ENCODE assay signal across 30 cellular contexts in genomic region chr12:117092886-117093285, GRCh38. TPM values are rescaled to one million over a fixed set of nuclear protein-coding genes. Genes with fewer than 3 reads are reported as not detected.
"Had no signal": no experiment of that assay in that cellular context is flagged by ENCODE, and none has a peak within 500 bp of the region (broad histone marks: within the 10 kb centered on the region; RNA-seq: fewer than 3 reads in every experiment).

No MANE protein-coding gene starts in this region.

- H3K27me3 Mint-ChIP-seq: natural killer cell treated with Interleukin-12 subunit alpha and Interleukin-12 subunit beta and Interleukin-15 and Interleukin-18, amount 100 ng/mL, for 72 hours had no signal

- H3K9me3 ChIP-seq: adrenal gland, uterus had no signal

- H3K4me1 ChIP-seq: ascending aorta, psoas muscle, uterus had no signal

- DNase-seq: activated CD4-positive, alpha-beta T cell treated with anti-CD3 and anti-CD28 coated beads for 36 hours; activated CD4-positive, alpha-beta T cell treated with anti-CD3 and anti-CD28 coated beads, Interleukin-2, amount 50 U/mL, for 4 hours; activated CD4-positive, CD25-positive, alpha-beta regulatory T cell; activated naive CD4-positive, alpha-beta T cell treated with Interleukin-2 at 50 U/mL for 16 hours; activated naive CD8-positive, alpha-beta T cell treated with anti-CD3 and anti-CD28 coated beads for 36 hours; activated T-cell treated with anti-CD3 and anti-CD28 coated beads for 4 hours; activated T-cell treated with anti-CD3 and anti-CD28 coated beads, Interleukin-2, amount 50 U/mL, for 72 hours; brain microvascular endothelial cell; caudate nucleus; foreskin fibroblast; head of caudate nucleus; hippocampal formation; immature natural killer cell; mucosa of descending colon; psoas muscle; stimulated activated CD4-positive, alpha-beta T cell treated with anti-CD3 and anti-CD28 coated beads, Interleukin-12 subunit alpha, Interleukin-12 subunit beta, amount 100 ng/mL, for 4 hours; stimulated activated CD4-positive, alpha-beta T cell treated with anti-CD3 and anti-CD28 coated beads, Interleukin-4, amount 100 ng/mL, for 1 hour; stimulated activated naive CD8-positive, alpha-beta T cell treated with anti-CD3 and anti-CD28 coated beads, Interleukin-15, Interleukin-2, amounts not matched to agents 100 U/mL and 50 U/mL, for 24 hours; T-helper 1 cell; uterus had no signal

- H3K36me3 Mint-ChIP-seq: type B pancreatic cell had no signal

- H3K36me3 ChIP-seq: adrenal gland, ascending aorta, brain microvascular endothelial cell, uterus had no signal

- H3K27me3 ChIP-seq: adrenal gland, ascending aorta, uterus had no signal

- H3K27ac Mint-ChIP-seq: activated CD4-positive, alpha-beta T cell treated with anti-CD3 and anti-CD28 coated beads for 36 hours; activated naive CD8-positive, alpha-beta T cell treated with anti-CD3 and anti-CD28 coated beads for 36 hours; activated T-cell treated with anti-CD3 and anti-CD28 coated beads, Interleukin-2, amount 50 U/mL, for 72 hours; natural killer cell treated with Interleukin-12 subunit alpha and Interleukin-12 subunit beta and Interleukin-15 and Interleukin-18, amount 100 ng/mL, for 72 hours; T-helper 2 cell treated with Interferon-gamma antibody and Interleukin-4, amounts not matched to agents 5 μg/mL and 100 μg/mL, for 36 hours; type B pancreatic cell had no signal

- H3K27ac ChIP-seq: adrenal gland, ascending aorta, brain microvascular endothelial cell, psoas muscle had no signal

- ATAC-seq: activated CD4-positive, alpha-beta T cell treated with anti-CD3 and anti-CD28 coated beads for 36 hours; activated T-cell treated with anti-CD3 and anti-CD28 coated beads, Interleukin-2, amount 50 U/mL, for 72 hours; esophagus mucosa; left lobe of liver; mucosa of descending colon; natural killer cell treated with Interleukin-12 subunit alpha and Interleukin-12 subunit beta and Interleukin-15 and Interleukin-18, amount 100 ng/mL, for 72 hours; psoas muscle; stimulated activated naive CD8-positive, alpha-beta T cell treated with anti-CD3 and anti-CD28 coated beads, Interleukin-15, Interleukin-2, amounts not matched to agents 100 U/mL and 50 U/mL, for 24 hours had no signal

- H3K4me3 Mint-ChIP-seq: activated CD4-positive, alpha-beta T cell treated with anti-CD3 and anti-CD28 coated beads for 36 hours; activated naive CD8-positive, alpha-beta T cell treated with anti-CD3 and anti-CD28 coated beads for 36 hours; activated T-cell treated with anti-CD3 and anti-CD28 coated beads, Interleukin-2, amount 50 U/mL, for 72 hours; immature natural killer cell; natural killer cell treated with Interleukin-12 subunit alpha and Interleukin-12 subunit beta and Interleukin-15 and Interleukin-18, amount 100 ng/mL, for 72 hours; T-helper 2 cell treated with Interferon-gamma antibody and Interleukin-4, amounts not matched to agents 5 μg/mL and 100 μg/mL, for 36 hours; type B pancreatic cell had no signal

- H3K4me3 ChIP-seq: adrenal gland, ascending aorta, lung, mucosa of descending colon, psoas muscle, uterus had no signal

RNA-seq across cellular contexts. Expression of gene TESC, which starts 6.3 kb away (rescaled TPM):
- total RNA-seq: myocyte, osteocyte had no signal
